In the genomic region with DNA sequence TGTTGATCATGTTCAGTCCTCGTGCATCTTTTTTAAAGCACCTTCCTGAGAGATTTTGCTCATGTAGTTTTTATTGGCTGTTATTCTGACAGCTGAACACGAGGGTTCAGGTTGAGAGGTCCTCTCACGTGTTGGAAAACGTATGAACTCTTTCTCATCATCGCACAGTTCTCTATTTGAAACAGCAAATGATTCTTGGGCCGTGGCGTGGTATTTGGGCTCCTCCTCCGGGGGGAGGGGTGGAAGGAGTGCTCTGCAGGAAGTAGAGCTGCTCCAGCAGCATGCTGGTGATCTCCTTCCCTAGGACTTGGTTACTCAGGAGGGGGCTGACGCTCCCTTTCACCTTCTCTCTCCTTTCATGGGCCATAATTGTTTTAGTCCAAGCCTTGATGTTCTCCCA, we compare ENCODE assay signal across 8 cellular contexts.
A peak's percentile ranks its signal among the peaks of the same experiment; 100 is the strongest.
DNase-seq lines count a peak whose midpoint lies in the region; ATAC-seq, FAIRE-seq and TF ChIP-seq lines count a peak whose summit lies in the region.

No MANE protein-coding gene starts in this region.

- in situ Hi-C loops in gastrocnemius medialis (cut with MboI; ENCODE audit: low sequenced_read_pairs in 4 of 4), result no loop called here

- no peaks in the 10 kb centered on the region for H3K9me3 Mint-ChIP-seq in osteocyte (ENCODE audit: unreplicated experiment)

- TF ChIP-seq POLR2A in gastrocnemius medialis (IDR thresholded peaks at IDR 0.05), result no peak

- H3K9me3 ChIP-seq in colonic mucosa (no peaks in the 10 kb centered on the region), gastrocnemius medialis (no peaks in the 10 kb centered on the region)

- H3K9ac ChIP-seq in colonic mucosa (ENCODE audit: low read depth in 2 of 2, low read length in 2 of 2), result peak overlapping the region in 1 of 2 donors; percentile 14

- H3K36me3 Mint-ChIP-seq in osteocyte (ENCODE audit: unreplicated experiment), result peaks cover 4% of the 10 kb centered on the region

- H3K36me3 ChIP-seq in colonic mucosa (no peaks in the 10 kb centered on the region), gastrocnemius medialis (no peaks in the 10 kb centered on the region)

- H3K4me1 Mint-ChIP-seq in osteocyte (ENCODE audit: unreplicated experiment), result peaks cover 52% of the 10 kb centered on the region

- peak; percentile 62 for DNase-seq in GM03348 (ENCODE audit: low spot score)
- DNase-seq in NOMO-1 treated with DMSO at 0.1 percent for 48 hours (lab: John Stamatoyannopoulos, UW; ENCODE audit: unreplicated experiment), result peak; percentile 78
- peak; percentile 44 for DNase-seq in colonic mucosa
- no peak for DNase-seq in osteocyte (ENCODE audit: extremely low spot score, unreplicated experiment)
- DNase-seq in D721Med (ENCODE audit: insufficient read length, low spot score), result no peak
- no peak for DNase-seq in NCI-H524 (lab: John Stamatoyannopoulos, UW)
- DNase-seq in gastrocnemius medialis, result no peak

- TF ChIP-seq CTCF in colonic mucosa (IDR thresholded peaks at IDR 0.05) (no peak), osteocyte (IDR thresholded peaks at IDR 0.05) (no peak), D721Med (IDR thresholded peaks at IDR 0.05; ENCODE audit: insufficient read depth, missing control alignments) (no peak), gastrocnemius medialis (IDR thresholded peaks at IDR 0.05 in 4 of 5, conservative IDR thresholded peaks at IDR 0.05 in 1 of 5) (no peak)

- H3K4me3 ChIP-seq in colonic mucosa, result no peak overlapping the region
- H3K4me3 ChIP-seq in gastrocnemius medialis, result no peak overlapping the region

- H3K4me3 Mint-ChIP-seq in osteocyte (ENCODE audit: unreplicated experiment), result peak overlapping the region; percentile 5

- H3K27me3 Mint-ChIP-seq in osteocyte (ENCODE audit: unreplicated experiment), result no peaks in the 10 kb centered on the region

- no peak overlapping the region for H3K27ac Mint-ChIP-seq in osteocyte (ENCODE audit: unreplicated experiment)

- no peaks in the 10 kb centered on the region for H3K4me1 ChIP-seq in colonic mucosa
- H3K4me1 ChIP-seq in gastrocnemius medialis, result peaks cover 0 to 7% of the 10 kb centered on the region in 2 donors

- peak; percentile 69 for ATAC-seq in GM21723 (IDR thresholded peaks at IDR 0.05; ENCODE audit: unreplicated experiment)
- ATAC-seq in gastrocnemius medialis, result no peak

- no peaks in the 10 kb centered on the region for H3K27me3 ChIP-seq in colonic mucosa
- H3K27me3 ChIP-seq in gastrocnemius medialis, result no peaks in the 10 kb centered on the region

- H3K27ac ChIP-seq in colonic mucosa (no peak overlapping the region), gastrocnemius medialis (no peak overlapping the region)

- FAIRE-seq in D721Med (lab: Jason Lieb, UNC), result no peak

- intact Hi-C loops in colonic mucosa (cut with DNase I) (no loop called here), gastrocnemius medialis (cut with DNase I; ENCODE audit: low total_unique reads) (no loop called here)

Comparison
In these comparisons a context has a peak if more than half of its experiments do, and no peak if none do; other contexts are left out.
1. DNase-seq: peak in GM03348 (single experiment), NOMO-1 treated with DMSO at 0.1 percent for 48 hours (single experiment) and colonic mucosa (single experiment); none in osteocyte (single experiment), D721Med (single experiment), NCI-H524 (0 of 2) and gastrocnemius medialis (0 of 2).